19 cellular contexts compared by ENCODE assay signal in the genomic region with DNA sequence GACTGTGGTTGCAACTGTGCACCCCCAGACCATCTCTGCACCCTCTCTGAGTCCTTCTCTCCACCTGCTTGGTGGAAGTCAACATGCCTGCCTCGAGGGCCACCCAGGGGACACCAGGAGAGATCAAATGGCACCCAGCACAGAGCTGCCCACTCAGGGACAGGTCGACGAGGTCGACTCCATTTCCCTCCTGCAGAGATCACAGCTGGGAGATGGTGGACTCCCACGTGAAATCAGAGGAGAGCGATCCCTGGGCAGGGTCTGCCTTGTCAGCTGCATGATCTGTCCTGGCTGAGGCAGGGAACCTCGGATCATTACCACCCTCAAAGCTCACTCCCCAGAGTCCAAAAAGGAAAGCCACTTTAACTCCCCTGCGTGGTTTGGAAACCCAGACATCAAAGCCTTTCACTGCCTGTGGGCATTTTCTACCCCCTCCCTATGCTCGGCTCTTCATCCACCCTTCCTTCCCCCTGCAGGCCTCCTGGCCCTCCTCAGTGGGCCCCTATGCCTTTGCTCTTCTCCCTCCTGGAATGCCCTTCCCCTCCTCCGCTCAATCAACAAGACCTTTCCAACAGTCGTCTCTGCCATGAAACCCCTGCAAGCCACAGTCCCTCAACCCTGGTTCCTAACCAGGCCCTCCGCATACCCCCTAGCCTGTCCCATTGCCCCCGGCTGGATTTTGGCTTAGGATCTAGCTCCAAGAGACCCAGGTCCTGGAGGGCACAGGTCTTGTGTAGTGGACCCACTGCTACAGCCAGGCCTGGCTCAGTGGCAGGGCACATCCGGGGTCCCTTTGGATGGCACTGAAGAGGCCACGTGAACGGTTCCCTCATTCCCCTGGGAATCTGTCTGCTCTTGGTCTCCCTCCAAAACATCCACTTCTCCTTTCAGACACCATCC.
"Had no signal": no experiment of that assay in that cellular context is flagged by ENCODE, and none has a peak within 500 bp of the region (broad histone marks: within the 10 kb centered on the region; RNA-seq: fewer than 3 reads in every experiment).

No MANE protein-coding gene starts in this region.

- H3K36me3 ChIP-seq: gastroesophageal sphincter, left lung, pancreas, right atrium auricular region, tibial nerve had no signal

- H3K27me3 ChIP-seq: pancreas, right atrium auricular region, tibial nerve had no signal

- DNase-seq: activated CD4-positive, alpha-beta T cell treated with anti-CD3 and anti-CD28 coated beads for 1 hour; activated CD4-positive, alpha-beta T cell treated with anti-CD3 and anti-CD28 coated beads, Interleukin-2, amount 50 U/mL, for 4 hours; activated naive CD4-positive, alpha-beta T cell treated with anti-CD3 and anti-CD28 coated beads for 36 hours; activated naive CD8-positive, alpha-beta T cell treated with anti-CD3 and anti-CD28 coated beads, Interleukin-2, amount 50 U/mL, for 24 hours; endodermal cell; left lung; naive B cell; pancreas; stimulated activated CD4-positive, alpha-beta T cell treated with anti-CD3 and anti-CD28 coated beads, Interleukin-15, amount 100 ng/mL, for 24 hours; stimulated activated CD4-positive, alpha-beta T cell treated with anti-CD3 and anti-CD28 coated beads, Interleukin-4, amount 100 ng/mL, for 1 hour; stimulated activated naive B cell treated with anti-CD40 and anti-IgM and Interleukin-4, amounts not matched to agents 10 μg/mL and 1 μg/mL and 100 μg/mL, for 72 hours; T-cell; T-helper 9 cell had no signal

- H3K4me1 ChIP-seq: gastroesophageal sphincter, left lung, pancreas, right atrium auricular region, tibial nerve had no signal

- FAIRE-seq: astrocyte, islet of Langerhans, pancreas had no signal

- H3K27ac ChIP-seq: gastroesophageal sphincter, left lung, pancreas, right atrium auricular region, skin epidermis, tibial nerve had no signal

- H3K4me3 ChIP-seq: gastroesophageal sphincter, left lung, pancreas, right atrium auricular region, skin epidermis, tibial nerve had no signal

- H3K9me3 ChIP-seq: gastroesophageal sphincter, left lung, pancreas, right atrium auricular region, tibial nerve had no signal
